In the genomic region with DNA sequence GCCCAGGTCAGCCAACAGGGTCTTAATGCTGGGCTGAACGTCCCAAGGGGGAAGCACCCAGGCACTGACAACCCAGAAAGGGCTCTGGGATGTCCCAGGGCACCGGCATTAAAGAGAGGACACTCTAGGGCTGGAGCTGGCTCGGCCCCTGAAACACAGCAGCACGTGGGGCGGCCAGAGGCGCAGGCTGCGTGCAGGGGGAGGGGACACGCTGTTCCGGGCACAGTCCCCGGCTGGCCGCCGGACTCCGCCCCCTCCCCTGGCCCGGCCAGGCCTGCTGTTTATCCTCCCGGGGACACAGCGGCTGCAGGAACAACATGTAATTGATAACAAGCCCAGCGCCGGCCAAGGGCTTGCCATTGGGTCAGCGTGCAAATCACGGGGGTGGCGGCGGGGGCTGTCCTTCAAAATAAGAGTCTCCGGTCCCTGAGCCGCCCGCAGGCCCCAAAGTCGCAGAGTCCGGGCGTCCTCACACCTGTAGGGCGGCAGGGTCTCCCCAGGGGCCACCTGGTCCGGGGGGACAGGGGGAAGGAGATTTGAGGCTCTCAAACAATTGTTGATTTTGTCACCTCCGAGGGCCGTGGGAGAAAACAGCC, we compare ENCODE assay signal across 8 cellular contexts. TPM values are rescaled to one million over a fixed set of nuclear protein-coding genes. Genes with fewer than 3 reads are reported as not detected.
A peak's percentile ranks its signal among the peaks of the same experiment; 100 is the strongest.
DNase-seq lines count a peak whose midpoint lies in the region; ATAC-seq and TF ChIP-seq lines count a peak whose summit lies in the region.

No MANE protein-coding gene starts in this region.

- peaks cover 30% of the 10 kb centered on the region for H3F3A ChIP-seq in neural progenitor cell (ENCODE audit: low read depth)

- H4K20me1 ChIP-seq in neural progenitor cell (ENCODE audit: low read depth), result peaks cover 13% of the 10 kb centered on the region

- no peak overlapping the region for H3K27ac ChIP-seq in neural progenitor cell

- no peak for TF ChIP-seq EP300 in Ishikawa (IDR thresholded peaks at IDR 0.05; ENCODE audit: borderline replicate concordance)

- H3K4me2 ChIP-seq in neural progenitor cell, result peak overlapping the region; percentile 100

- peak overlapping the region; percentile 70 for H3K4me3 ChIP-seq in neural progenitor cell

- no peaks in the 10 kb centered on the region for H3K9me3 Mint-ChIP-seq in activated naive CD8-positive, alpha-beta T cell treated with anti-CD3 and anti-CD28 coated beads, Interleukin-2, amount 10 ng/mL, durations not matched to agents 7 days and 5 days
- H3K9me3 Mint-ChIP-seq in glutamatergic neuron (ENCODE audit: unreplicated experiment) (peaks cover 5% of the 10 kb centered on the region), neural progenitor cell (no peaks in the 10 kb centered on the region)

- H3K27me3 Mint-ChIP-seq in activated naive CD8-positive, alpha-beta T cell treated with anti-CD3 and anti-CD28 coated beads, Interleukin-2, amount 10 ng/mL, durations not matched to agents 7 days and 5 days, result peaks cover 40% of the 10 kb centered on the region
- H3K27me3 Mint-ChIP-seq in glutamatergic neuron (ENCODE audit: unreplicated experiment) (peaks cover 10% of the 10 kb centered on the region), neural progenitor cell (ENCODE audit: insufficient read depth, low read depth) (peaks cover 18% of the 10 kb centered on the region)

- H3K4me1 ChIP-seq in neural progenitor cell, result peaks cover 19% of the 10 kb centered on the region

- no peak for ATAC-seq in activated naive CD8-positive, alpha-beta T cell treated with anti-CD3 and anti-CD28 coated beads, Interleukin-2, amount 10 ng/mL, durations not matched to agents 7 days and 5 days (ENCODE audit: low read depth)
- ATAC-seq in HG02852 (IDR thresholded peaks at IDR 0.05; ENCODE audit: unreplicated experiment), result no peak

- TF ChIP-seq CTCF in glutamatergic neuron (IDR thresholded peaks at IDR 0.05; ENCODE audit: partially characterized antibody, unreplicated experiment) (no peak), neural progenitor cell (IDR thresholded peaks at IDR 0.05) (no peak)

- H3K27ac Mint-ChIP-seq in activated naive CD8-positive, alpha-beta T cell treated with anti-CD3 and anti-CD28 coated beads, Interleukin-2, amount 10 ng/mL, durations not matched to agents 7 days and 5 days, result no peak overlapping the region
- H3K27ac Mint-ChIP-seq in glutamatergic neuron (ENCODE audit: unreplicated experiment) (peak overlapping the region; percentile 52), neural progenitor cell (peak overlapping the region; percentile 39)

- POLR2A ChIA-PET in activated naive CD8-positive, alpha-beta T cell treated with anti-CD3 and anti-CD28 coated beads, Interleukin-2, amount 10 ng/mL, durations not matched to agents 7 days and 5 days (lab: Charles Lee), result no interaction called here

- DNase-seq in COLO668 (lab: John Stamatoyannopoulos, UW; ENCODE audit: unreplicated experiment) (peak; percentile 44), glutamatergic neuron (peak; percentile 73), neural progenitor cell (ENCODE audit: low spot score) (peak; percentile 91), NCI-H2171 treated with DMSO at 0.1 percent for 48 hours (lab: John Stamatoyannopoulos, UW) (no peak), LoVo (ENCODE audit: low spot score) (no peak)
- DNase-seq in activated naive CD8-positive, alpha-beta T cell treated with anti-CD3 and anti-CD28 coated beads, Interleukin-2, amount 10 ng/mL, durations not matched to agents 7 days and 5 days, result no peak

- H3K79me2 ChIP-seq in neural progenitor cell (ENCODE audit: low read depth), result peaks cover 6% of the 10 kb centered on the region

- H3K9ac ChIP-seq in neural progenitor cell, result no peak overlapping the region

- no peak for TF ChIP-seq RAD21 in Ishikawa (IDR thresholded peaks at IDR 0.05; ENCODE audit: low read depth)

- H2AFZ ChIP-seq in neural progenitor cell (replicated peaks), result peak overlapping the region; percentile 38

- H3K27me3 ChIP-seq in neural progenitor cell, result peaks cover 22% of the 10 kb centered on the region

- H3K9me3 ChIP-seq in neural progenitor cell (ENCODE audit: low read depth), result no peaks in the 10 kb centered on the region

- H3K36me3 ChIP-seq in neural progenitor cell, result no peaks in the 10 kb centered on the region

- no peaks in the 10 kb centered on the region for H3K36me3 Mint-ChIP-seq in activated naive CD8-positive, alpha-beta T cell treated with anti-CD3 and anti-CD28 coated beads, Interleukin-2, amount 10 ng/mL, durations not matched to agents 7 days and 5 days
- H3K36me3 Mint-ChIP-seq in glutamatergic neuron (ENCODE audit: unreplicated experiment) (peaks cover 11% of the 10 kb centered on the region), neural progenitor cell (no peaks in the 10 kb centered on the region)

- H3K4me1 Mint-ChIP-seq in activated naive CD8-positive, alpha-beta T cell treated with anti-CD3 and anti-CD28 coated beads, Interleukin-2, amount 10 ng/mL, durations not matched to agents 7 days and 5 days, result peaks cover 10% of the 10 kb centered on the region
- H3K4me1 Mint-ChIP-seq in glutamatergic neuron (ENCODE audit: low read depth, unreplicated experiment) (peaks cover 3% of the 10 kb centered on the region), neural progenitor cell (peaks cover 34% of the 10 kb centered on the region)

- peak overlapping the region; percentile 72 for H3K4me3 Mint-ChIP-seq in activated naive CD8-positive, alpha-beta T cell treated with anti-CD3 and anti-CD28 coated beads, Interleukin-2, amount 10 ng/mL, durations not matched to agents 7 days and 5 days
- peak overlapping the region; percentile 90 for H3K4me3 Mint-ChIP-seq in glutamatergic neuron (ENCODE audit: unreplicated experiment)
- peak overlapping the region; percentile 96 for H3K4me3 Mint-ChIP-seq in neural progenitor cell

TF ChIP-seq in Ishikawa, 13 proteins besides CTCF, POLR2A, EP300 and RAD21:
- TF ChIP-seq YY1 (IDR thresholded peaks at IDR 0.05; ENCODE audit: low read depth) (no peak), ZBTB7A (IDR thresholded peaks at IDR 0.05; ENCODE audit: low read depth) (peak; percentile 93), TAF1 (IDR thresholded peaks at IDR 0.05; ENCODE audit: low read depth) (no peak), EGR1 (IDR thresholded peaks at IDR 0.05) (peak; percentile 65), NFIC (IDR thresholded peaks at IDR 0.05) (peak; percentile 29; the same call in 1 of the 2 replicates), TCF12 (IDR thresholded peaks at IDR 0.05; ENCODE audit: low read depth) (peak; percentile 62), CREB1 (IDR thresholded peaks at IDR 0.05; ENCODE audit: low read depth) (no peak)
- TF ChIP-seq, protein P1, sequence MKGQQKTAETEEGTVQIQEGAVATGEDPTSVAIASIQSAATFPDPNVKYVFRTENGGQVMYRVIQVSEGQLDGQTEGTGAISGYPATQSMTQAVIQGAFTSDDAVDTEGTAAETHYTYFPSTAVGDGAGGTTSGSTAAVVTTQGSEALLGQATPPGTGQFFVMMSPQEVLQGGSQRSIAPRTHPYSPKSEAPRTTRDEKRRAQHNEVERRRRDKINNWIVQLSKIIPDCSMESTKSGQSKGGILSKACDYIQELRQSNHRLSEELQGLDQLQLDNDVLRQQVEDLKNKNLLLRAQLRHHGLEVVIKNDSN (IDR thresholded peaks at IDR 0.05), result peak; percentile 78
- TF ChIP-seq, protein P2, sequence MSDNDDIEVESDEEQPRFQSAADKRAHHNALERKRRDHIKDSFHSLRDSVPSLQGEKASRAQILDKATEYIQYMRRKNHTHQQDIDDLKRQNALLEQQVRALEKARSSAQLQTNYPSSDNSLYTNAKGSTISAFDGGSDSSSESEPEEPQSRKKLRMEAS (IDR thresholded peaks at IDR 0.05), result peak; percentile 81

RNA-seq across cellular contexts. Expression of a gene that starts 1.3 kb away (rescaled TPM):
- under 1 TPM; 0.11 to 0.22 TPM for total RNA-seq in activated naive CD8-positive, alpha-beta T cell treated with anti-CD3 and anti-CD28 coated beads, Interleukin-2, amount 10 ng/mL, durations not matched to agents 7 days and 5 days
- total RNA-seq in glutamatergic neuron (ENCODE audit: unreplicated experiment), result 0.74 TPM
- total RNA-seq in neural progenitor cell (ENCODE audit: low replicate concordance), result 3.3 and 7.2 TPM in 2 replicates

RNA-seq across cellular contexts. Expression of a gene that starts 38.8 kb away (rescaled TPM):
- not detected for total RNA-seq in activated naive CD8-positive, alpha-beta T cell treated with anti-CD3 and anti-CD28 coated beads, Interleukin-2, amount 10 ng/mL, durations not matched to agents 7 days and 5 days
- total RNA-seq in glutamatergic neuron (ENCODE audit: unreplicated experiment), result not detected
- total RNA-seq in neural progenitor cell (ENCODE audit: low replicate concordance), result 0.12 TPM in 1 of 2 replicates, not detected in the other

Comparison
In these comparisons a context has a peak if more than half of its experiments do, and no peak if none do; other contexts are left out.
1. DNase-seq: peak in COLO668 (single experiment), glutamatergic neuron (single experiment) and neural progenitor cell (single experiment); none in activated naive CD8-positive, alpha-beta T cell treated with anti-CD3 and anti-CD28 coated beads, Interleukin-2, amount 10 ng/mL, durations not matched to agents 7 days and 5 days (single experiment), NCI-H2171 treated with DMSO at 0.1 percent for 48 hours (single experiment) and LoVo (single experiment).
2. Peak in every context shown above with its lines, with median percentiles within 50 percentile points of each other: H3K4me3 Mint-ChIP-seq.